Comparison of ENCODE assay signal across 1 cellular context in the genomic region with DNA sequence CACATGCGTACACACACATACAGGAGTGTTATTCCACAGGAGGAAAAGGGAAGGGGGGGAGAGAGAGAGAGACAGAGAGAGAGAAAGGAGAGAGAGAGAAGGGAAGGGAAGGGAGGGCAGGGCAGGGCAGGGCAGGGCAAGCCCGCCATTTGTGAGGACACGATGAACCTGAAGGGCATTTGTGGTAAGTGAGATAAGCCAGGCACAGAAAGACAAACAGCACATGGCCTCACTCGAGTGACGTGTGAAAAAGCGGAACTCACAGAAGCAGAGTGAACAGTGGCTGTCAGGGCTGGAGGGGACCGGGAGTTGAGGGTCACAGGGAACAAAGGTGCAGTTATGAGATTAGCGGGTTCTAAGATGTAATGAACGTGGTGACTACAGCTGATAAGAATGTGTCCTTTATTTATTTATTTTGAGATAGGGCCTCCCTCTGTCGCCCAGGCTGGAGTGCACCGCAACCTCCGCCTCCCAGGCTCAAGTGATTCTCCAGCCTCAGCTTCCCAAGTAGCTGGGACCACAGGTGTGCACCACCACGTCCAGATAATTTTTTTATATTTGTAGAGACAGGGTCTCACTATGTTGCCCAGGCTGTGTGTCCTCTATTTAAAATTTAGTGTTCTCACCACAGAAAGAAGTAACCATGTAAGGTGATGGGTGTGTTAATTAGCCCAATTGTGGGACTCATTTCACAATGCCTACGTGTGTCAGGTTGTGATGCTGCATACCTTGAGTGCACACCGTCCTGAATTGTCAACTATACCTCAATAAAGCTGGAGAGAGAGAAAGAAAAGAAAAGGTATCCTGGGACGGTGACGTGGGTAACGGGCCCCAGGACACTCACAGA.
TF ChIP-seq lines count a peak whose summit lies in the region.

No MANE protein-coding gene starts in this region.

TF ChIP-seq in K562, 482 proteins besides CTCF, POLR2A, EP300 and RAD21 (continued from another document and continues in another):
- TF ChIP-seq, protein P1, sequence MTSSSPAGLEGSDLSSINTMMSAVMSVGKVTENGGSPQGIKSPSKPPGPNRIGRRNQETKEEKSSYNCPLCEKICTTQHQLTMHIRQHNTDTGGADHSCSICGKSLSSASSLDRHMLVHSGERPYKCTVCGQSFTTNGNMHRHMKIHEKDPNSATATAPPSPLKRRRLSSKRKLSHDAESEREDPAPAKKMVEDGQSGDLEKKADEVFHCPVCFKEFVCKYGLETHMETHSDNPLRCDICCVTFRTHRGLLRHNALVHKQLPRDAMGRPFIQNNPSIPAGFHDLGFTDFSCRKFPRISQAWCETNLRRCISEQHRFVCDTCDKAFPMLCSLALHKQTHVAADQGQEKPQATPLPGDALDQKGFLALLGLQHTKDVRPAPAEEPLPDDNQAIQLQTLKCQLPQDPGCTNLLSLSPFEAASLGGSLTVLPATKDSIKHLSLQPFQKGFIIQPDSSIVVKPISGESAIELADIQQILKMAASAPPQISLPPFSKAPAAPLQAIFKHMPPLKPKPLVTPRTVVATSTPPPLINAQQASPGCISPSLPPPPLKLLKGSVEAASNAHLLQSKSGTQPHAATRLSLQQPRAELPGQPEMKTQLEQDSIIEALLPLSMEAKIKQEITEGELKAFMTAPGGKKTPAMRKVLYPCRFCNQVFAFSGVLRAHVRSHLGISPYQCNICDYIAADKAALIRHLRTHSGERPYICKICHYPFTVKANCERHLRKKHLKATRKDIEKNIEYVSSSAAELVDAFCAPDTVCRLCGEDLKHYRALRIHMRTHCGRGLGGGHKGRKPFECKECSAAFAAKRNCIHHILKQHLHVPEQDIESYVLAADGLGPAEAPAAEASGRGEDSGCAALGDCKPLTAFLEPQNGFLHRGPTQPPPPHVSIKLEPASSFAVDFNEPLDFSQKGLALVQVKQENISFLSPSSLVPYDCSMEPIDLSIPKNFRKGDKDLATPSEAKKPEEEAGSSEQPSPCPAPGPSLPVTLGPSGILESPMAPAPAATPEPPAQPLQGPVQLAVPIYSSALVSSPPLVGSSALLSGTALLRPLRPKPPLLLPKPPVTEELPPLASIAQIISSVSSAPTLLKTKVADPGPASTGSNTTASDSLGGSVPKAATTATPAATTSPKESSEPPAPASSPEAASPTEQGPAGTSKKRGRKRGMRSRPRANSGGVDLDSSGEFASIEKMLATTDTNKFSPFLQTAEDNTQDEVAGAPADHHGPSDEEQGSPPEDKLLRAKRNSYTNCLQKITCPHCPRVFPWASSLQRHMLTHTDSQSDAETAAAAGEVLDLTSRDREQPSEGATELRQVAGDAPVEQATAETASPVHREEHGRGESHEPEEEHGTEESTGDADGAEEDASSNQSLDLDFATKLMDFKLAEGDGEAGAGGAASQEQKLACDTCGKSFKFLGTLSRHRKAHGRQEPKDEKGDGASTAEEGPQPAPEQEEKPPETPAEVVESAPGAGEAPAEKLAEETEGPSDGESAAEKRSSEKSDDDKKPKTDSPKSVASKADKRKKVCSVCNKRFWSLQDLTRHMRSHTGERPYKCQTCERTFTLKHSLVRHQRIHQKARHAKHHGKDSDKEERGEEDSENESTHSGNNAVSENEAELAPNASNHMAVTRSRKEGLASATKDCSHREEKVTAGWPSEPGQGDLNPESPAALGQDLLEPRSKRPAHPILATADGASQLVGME (CRISPR knock-in tag; IDR thresholded peaks at IDR 0.05): no peak
- TF ChIP-seq, protein P2, sequence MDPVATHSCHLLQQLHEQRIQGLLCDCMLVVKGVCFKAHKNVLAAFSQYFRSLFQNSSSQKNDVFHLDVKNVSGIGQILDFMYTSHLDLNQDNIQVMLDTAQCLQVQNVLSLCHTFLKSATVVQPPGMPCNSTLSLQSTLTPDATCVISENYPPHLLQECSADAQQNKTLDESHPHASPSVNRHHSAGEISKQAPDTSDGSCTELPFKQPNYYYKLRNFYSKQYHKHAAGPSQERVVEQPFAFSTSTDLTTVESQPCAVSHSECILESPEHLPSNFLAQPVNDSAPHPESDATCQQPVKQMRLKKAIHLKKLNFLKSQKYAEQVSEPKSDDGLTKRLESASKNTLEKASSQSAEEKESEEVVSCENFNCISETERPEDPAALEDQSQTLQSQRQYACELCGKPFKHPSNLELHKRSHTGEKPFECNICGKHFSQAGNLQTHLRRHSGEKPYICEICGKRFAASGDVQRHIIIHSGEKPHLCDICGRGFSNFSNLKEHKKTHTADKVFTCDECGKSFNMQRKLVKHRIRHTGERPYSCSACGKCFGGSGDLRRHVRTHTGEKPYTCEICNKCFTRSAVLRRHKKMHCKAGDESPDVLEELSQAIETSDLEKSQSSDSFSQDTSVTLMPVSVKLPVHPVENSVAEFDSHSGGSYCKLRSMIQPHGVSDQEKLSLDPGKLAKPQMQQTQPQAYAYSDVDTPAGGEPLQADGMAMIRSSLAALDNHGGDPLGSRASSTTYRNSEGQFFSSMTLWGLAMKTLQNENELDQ (CRISPR knock-in tag; IDR thresholded peaks at IDR 0.05; ENCODE audit: borderline replicate concordance): no peak
- TF ChIP-seq STAT5A (IDR thresholded peaks at IDR 0.05; ENCODE audit: borderline replicate concordance, low read length) (peak; percentile 87), ZNF444 (CRISPR knock-in tag; IDR thresholded peaks at IDR 0.05) (no peak), KDM1A (IDR thresholded peaks at IDR 0.05) (peak; percentile 54 to 99), PRMT5 (CRISPR knock-in tag; IDR thresholded peaks at IDR 0.05) (no peak), ZNF76 (CRISPR knock-in tag; IDR thresholded peaks at IDR 0.05; ENCODE audit: borderline replicate concordance) (no peak), ZNF311 (CRISPR knock-in tag; IDR thresholded peaks at IDR 0.05) (0 out of 2 replicates have a peak, but pooled peaks have one; percentile 57), POLR3G (IDR thresholded peaks at IDR 0.05; ENCODE audit: extremely low read depth, insufficient read length, insufficient replicate concordance) (no peak), MIER1 (IDR thresholded peaks at IDR 0.05; ENCODE audit: low read depth) (no peak), ZNF785 (CRISPR knock-in tag; IDR thresholded peaks at IDR 0.05) (no peak), POU5F1 (IDR thresholded peaks at IDR 0.05; ENCODE audit: borderline replicate concordance, low read depth, low read length, partially characterized antibody) (no peak), SETDB1 (IDR thresholded peaks at IDR 0.05; ENCODE audit: low read length) (no peak), ZNF121 (CRISPR knock-in tag; conservative IDR thresholded peaks at IDR 0.05) (peak; percentile 74), NBN (IDR thresholded peaks at IDR 0.05; ENCODE audit: low read depth) (peak; percentile 96), ZNF644 (tag; IDR thresholded peaks at IDR 0.05; ENCODE audit: low read depth) (peak; percentile 73; the same call in 1 of the 2 replicates), ZNF589 (CRISPR knock-in tag; IDR thresholded peaks at IDR 0.05; ENCODE audit: low read depth) (peak; percentile 74; the same call in 1 of the 2 replicates), RBM17 (IDR thresholded peaks at IDR 0.05; ENCODE audit: borderline replicate concordance, low read depth, low read length) (no peak), SNIP1 (IDR thresholded peaks at IDR 0.05; ENCODE audit: low read depth) (no peak), L3MBTL2 (IDR thresholded peaks at IDR 0.05) (peak; percentile 93), EP400 (IDR thresholded peaks at IDR 0.05) (peak; percentile 81), CBX5 (IDR thresholded peaks at IDR 0.05; ENCODE audit: borderline replicate concordance, low read depth) (0 out of 2 replicates have a peak, but pooled peaks have one; percentile 49), ZNF354B (CRISPR knock-in tag; IDR thresholded peaks at IDR 0.05) (no peak), POLR2H (tag; IDR thresholded peaks at IDR 0.05; ENCODE audit: low read depth) (no peak), SP1 (CRISPR knock-in tag; IDR thresholded peaks at IDR 0.05) (peak; percentile 73), SREBF1 (IDR thresholded peaks at IDR 0.05; ENCODE audit: borderline replicate concordance, low read depth, low read length) (no peak), IRF2 (CRISPR knock-in tag; IDR thresholded peaks at IDR 0.05) (no peak), CBX1 (IDR thresholded peaks at IDR 0.05; ENCODE audit: low read depth) (peak; percentile 88; the same call in 1 of the 2 replicates), NFE2 (IDR thresholded peaks at IDR 0.05; ENCODE audit: low read depth) (0 out of 2 replicates have a peak, but pooled peaks have one; percentile 14), TEAD1 (CRISPR knock-in tag; IDR thresholded peaks at IDR 0.05) (peak in 1 of 2 experiments; percentile 57; a peak in 3 of 4 replicates), KDM4B (IDR thresholded peaks at IDR 0.05; ENCODE audit: borderline replicate concordance in 2 of 2, low read depth in 1 of 2) (peak in 1 of 2 experiments; percentile 50; a peak in 1 of 4 replicates), KLF6 (CRISPR knock-in tag; IDR thresholded peaks at IDR 0.05; ENCODE audit: borderline replicate concordance) (no peak), HDAC6 (IDR thresholded peaks at IDR 0.05; ENCODE audit: low read depth, low read length) (no peak), IFI16 (CRISPR knock-in tag; IDR thresholded peaks at IDR 0.05) (no peak), ZFX (CRISPR knock-in tag; IDR thresholded peaks at IDR 0.05) (peak; percentile 34; the same call in 1 of the 2 replicates)
- TF ChIP-seq, protein P3, sequence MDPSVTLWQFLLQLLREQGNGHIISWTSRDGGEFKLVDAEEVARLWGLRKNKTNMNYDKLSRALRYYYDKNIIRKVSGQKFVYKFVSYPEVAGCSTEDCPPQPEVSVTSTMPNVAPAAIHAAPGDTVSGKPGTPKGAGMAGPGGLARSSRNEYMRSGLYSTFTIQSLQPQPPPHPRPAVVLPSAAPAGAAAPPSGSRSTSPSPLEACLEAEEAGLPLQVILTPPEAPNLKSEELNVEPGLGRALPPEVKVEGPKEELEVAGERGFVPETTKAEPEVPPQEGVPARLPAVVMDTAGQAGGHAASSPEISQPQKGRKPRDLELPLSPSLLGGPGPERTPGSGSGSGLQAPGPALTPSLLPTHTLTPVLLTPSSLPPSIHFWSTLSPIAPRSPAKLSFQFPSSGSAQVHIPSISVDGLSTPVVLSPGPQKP (CRISPR knock-in tag; IDR thresholded peaks at IDR 0.05): no peak
- TF ChIP-seq, protein P4, sequence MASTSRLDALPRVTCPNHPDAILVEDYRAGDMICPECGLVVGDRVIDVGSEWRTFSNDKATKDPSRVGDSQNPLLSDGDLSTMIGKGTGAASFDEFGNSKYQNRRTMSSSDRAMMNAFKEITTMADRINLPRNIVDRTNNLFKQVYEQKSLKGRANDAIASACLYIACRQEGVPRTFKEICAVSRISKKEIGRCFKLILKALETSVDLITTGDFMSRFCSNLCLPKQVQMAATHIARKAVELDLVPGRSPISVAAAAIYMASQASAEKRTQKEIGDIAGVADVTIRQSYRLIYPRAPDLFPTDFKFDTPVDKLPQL (IDR thresholded peaks at IDR 0.05; ENCODE audit: extremely low read depth, insufficient read length): no peak
- TF ChIP-seq, protein P5, sequence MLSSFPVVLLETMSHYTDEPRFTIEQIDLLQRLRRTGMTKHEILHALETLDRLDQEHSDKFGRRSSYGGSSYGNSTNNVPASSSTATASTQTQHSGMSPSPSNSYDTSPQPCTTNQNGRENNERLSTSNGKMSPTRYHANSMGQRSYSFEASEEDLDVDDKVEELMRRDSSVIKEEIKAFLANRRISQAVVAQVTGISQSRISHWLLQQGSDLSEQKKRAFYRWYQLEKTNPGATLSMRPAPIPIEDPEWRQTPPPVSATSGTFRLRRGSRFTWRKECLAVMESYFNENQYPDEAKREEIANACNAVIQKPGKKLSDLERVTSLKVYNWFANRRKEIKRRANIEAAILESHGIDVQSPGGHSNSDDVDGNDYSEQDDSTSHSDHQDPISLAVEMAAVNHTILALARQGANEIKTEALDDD (IDR thresholded peaks at IDR 0.05): no peak
- TF ChIP-seq, protein P6, sequence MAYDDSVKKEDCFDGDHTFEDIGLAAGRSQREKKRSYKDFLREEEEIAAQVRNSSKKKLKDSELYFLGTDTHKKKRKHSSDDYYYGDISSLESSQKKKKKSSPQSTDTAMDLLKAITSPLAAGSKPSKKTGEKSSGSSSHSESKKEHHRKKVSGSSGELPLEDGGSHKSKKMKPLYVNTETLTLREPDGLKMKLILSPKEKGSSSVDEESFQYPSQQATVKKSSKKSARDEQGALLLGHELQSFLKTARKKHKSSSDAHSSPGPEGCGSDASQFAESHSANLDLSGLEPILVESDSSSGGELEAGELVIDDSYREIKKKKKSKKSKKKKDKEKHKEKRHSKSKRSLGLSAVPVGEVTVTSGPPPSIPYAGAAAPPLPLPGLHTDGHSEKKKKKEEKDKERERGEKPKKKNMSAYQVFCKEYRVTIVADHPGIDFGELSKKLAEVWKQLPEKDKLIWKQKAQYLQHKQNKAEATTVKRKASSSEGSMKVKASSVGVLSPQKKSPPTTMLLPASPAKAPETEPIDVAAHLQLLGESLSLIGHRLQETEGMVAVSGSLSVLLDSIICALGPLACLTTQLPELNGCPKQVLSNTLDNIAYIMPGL (CRISPR knock-in tag; IDR thresholded peaks at IDR 0.05): no peak
- TF ChIP-seq, protein P7, sequence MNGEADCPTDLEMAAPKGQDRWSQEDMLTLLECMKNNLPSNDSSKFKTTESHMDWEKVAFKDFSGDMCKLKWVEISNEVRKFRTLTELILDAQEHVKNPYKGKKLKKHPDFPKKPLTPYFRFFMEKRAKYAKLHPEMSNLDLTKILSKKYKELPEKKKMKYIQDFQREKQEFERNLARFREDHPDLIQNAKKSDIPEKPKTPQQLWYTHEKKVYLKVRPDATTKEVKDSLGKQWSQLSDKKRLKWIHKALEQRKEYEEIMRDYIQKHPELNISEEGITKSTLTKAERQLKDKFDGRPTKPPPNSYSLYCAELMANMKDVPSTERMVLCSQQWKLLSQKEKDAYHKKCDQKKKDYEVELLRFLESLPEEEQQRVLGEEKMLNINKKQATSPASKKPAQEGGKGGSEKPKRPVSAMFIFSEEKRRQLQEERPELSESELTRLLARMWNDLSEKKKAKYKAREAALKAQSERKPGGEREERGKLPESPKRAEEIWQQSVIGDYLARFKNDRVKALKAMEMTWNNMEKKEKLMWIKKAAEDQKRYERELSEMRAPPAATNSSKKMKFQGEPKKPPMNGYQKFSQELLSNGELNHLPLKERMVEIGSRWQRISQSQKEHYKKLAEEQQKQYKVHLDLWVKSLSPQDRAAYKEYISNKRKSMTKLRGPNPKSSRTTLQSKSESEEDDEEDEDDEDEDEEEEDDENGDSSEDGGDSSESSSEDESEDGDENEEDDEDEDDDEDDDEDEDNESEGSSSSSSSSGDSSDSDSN (IDR thresholded peaks at IDR 0.05; ENCODE audit: borderline replicate concordance in 1 of 2, low read depth in 2 of 2, low read length in 2 of 2): no peak
- TF ChIP-seq, protein P8, sequence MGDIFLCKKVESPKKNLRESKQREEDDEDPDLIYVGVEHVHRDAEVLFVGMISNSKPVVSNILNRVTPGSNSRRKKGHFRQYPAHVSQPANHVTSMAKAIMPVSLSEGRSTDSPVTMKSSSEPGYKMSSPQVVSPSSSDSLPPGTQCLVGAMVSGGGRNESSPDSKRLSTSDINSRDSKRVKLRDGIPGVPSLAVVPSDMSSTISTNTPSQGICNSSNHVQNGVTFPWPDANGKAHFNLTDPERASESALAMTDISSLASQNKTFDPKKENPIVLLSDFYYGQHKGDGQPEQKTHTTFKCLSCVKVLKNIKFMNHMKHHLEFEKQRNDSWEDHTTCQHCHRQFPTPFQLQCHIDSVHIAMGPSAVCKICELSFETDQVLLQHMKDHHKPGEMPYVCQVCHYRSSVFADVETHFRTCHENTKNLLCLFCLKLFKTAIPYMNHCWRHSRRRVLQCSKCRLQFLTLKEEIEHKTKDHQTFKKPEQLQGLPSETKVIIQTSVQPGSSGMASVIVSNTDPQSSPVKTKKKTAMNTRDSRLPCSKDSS (IDR thresholded peaks at IDR 0.05; ENCODE audit: low read depth, partially characterized antibody): no peak
- TF ChIP-seq, protein P9, sequence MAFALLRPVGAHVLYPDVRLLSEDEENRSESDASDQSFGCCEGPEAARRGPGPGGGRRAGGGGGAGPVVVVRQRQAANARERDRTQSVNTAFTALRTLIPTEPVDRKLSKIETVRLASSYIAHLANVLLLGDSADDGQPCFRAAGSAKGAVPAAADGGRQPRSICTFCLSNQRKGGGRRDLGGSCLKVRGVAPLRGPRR (CRISPR knock-in tag; IDR thresholded peaks at IDR 0.05): no peak
